In genomic region chr4:93267747-93268146, GRCh38 we compare ENCODE assay signal across 27 cellular contexts.
"Had no signal": no experiment of that assay in that cellular context is flagged by ENCODE, and none has a peak within 500 bp of the region (broad histone marks: within the 10 kb centered on the region; RNA-seq: fewer than 3 reads in every experiment).

No MANE protein-coding gene starts in this region.

- H3K36me3 Mint-ChIP-seq: memory B cell, mesothelial cell of epicardium, naive B cell, neural progenitor cell had no signal

- H3K4me3 Mint-ChIP-seq: memory B cell; mesothelial cell of epicardium; naive B cell; natural killer cell treated with Interleukin-12 subunit alpha and Interleukin-12 subunit beta and Interleukin-15 and Interleukin-18, amount 100 ng/mL, for 72 hours; neural progenitor cell; stimulated activated naive CD8-positive, alpha-beta T cell treated with anti-CD3 and anti-CD28 coated beads, Interleukin-15, amount 100 ng/mL, for 72 hours had no signal

- H3K4me2 ChIP-seq: neural progenitor cell had no signal

- H3K9ac ChIP-seq: neural progenitor cell, parathyroid adenoma had no signal

- H3K27me3 ChIP-seq: esophagus squamous epithelium, neural progenitor cell, right atrium auricular region, spleen, thyroid gland, vagina had no signal

- H3K9me3 Mint-ChIP-seq: memory B cell; mesothelial cell of epicardium; neural progenitor cell; stimulated activated naive CD8-positive, alpha-beta T cell treated with anti-CD3 and anti-CD28 coated beads, Interleukin-15, amount 100 ng/mL, for 72 hours had no signal

- H3K4me1 ChIP-seq: esophagus squamous epithelium, neural progenitor cell, parathyroid adenoma, prostate gland, right atrium auricular region, spleen, thyroid gland, vagina had no signal

- H3K27ac Mint-ChIP-seq: memory B cell; mesothelial cell of epicardium; naive B cell; natural killer cell treated with Interleukin-12 subunit alpha and Interleukin-12 subunit beta and Interleukin-15 and Interleukin-18, amount 100 ng/mL, for 72 hours; neural progenitor cell; stimulated activated naive CD8-positive, alpha-beta T cell treated with anti-CD3 and anti-CD28 coated beads, Interleukin-15, amount 100 ng/mL, for 72 hours had no signal

- H3K27ac ChIP-seq: coronary artery, esophagus squamous epithelium, neural progenitor cell, parathyroid adenoma, prostate gland, right atrium auricular region, skin epidermis, spleen, thyroid gland, vagina had no signal

- H3K9me3 ChIP-seq: esophagus squamous epithelium, mucosa of descending colon, prostate gland, right atrium auricular region, thyroid gland, vagina had no signal

- H3K36me3 ChIP-seq: esophagus squamous epithelium, neural progenitor cell, prostate gland, right atrium auricular region, spleen, thyroid gland, vagina had no signal

- H3K4me1 Mint-ChIP-seq: memory B cell; naive B cell; neural progenitor cell; stimulated activated naive CD8-positive, alpha-beta T cell treated with anti-CD3 and anti-CD28 coated beads, Interleukin-15, amount 100 ng/mL, for 72 hours had no signal

- H3K27me3 Mint-ChIP-seq: memory B cell; naive B cell; natural killer cell treated with Interleukin-12 subunit alpha and Interleukin-12 subunit beta and Interleukin-15 and Interleukin-18, amount 100 ng/mL, for 72 hours; stimulated activated naive CD8-positive, alpha-beta T cell treated with anti-CD3 and anti-CD28 coated beads, Interleukin-15, amount 100 ng/mL, for 72 hours had no signal

- H2AFZ ChIP-seq: parathyroid adenoma had no signal

- ATAC-seq: left lobe of liver; mucosa of descending colon; natural killer cell treated with Interleukin-12 subunit alpha and Interleukin-12 subunit beta and Interleukin-15 and Interleukin-18, amount 100 ng/mL, for 72 hours; stimulated activated naive CD8-positive, alpha-beta T cell treated with anti-CD3 and anti-CD28 coated beads, Interleukin-15, amount 100 ng/mL, for 72 hours had no signal

- DNase-seq: dermis blood vessel endothelial cell; effector memory CD4-positive, alpha-beta T cell; erythroblast; esophagus squamous epithelium; foreskin melanocyte; hypothalamus; kidney; mucosa of descending colon; naive B cell; spleen; stimulated activated CD4-positive, alpha-beta T cell treated with anti-CD3 and anti-CD28 coated beads, Interleukin-4, amount 100 ng/mL, for 4 hours; stimulated activated naive CD4-positive, alpha-beta T cell; stimulated activated naive CD8-positive, alpha-beta T cell treated with anti-CD3 and anti-CD28 coated beads, Interleukin-15, amount 100 ng/mL, for 72 hours; thyroid gland; trophoblast cell had no signal

- H3K79me2 ChIP-seq: parathyroid adenoma had no signal

- H3K4me3 ChIP-seq: coronary artery, esophagus squamous epithelium, lung, mucosa of descending colon, neural progenitor cell, prostate gland, right atrium auricular region, skin epidermis, spleen, thyroid gland, vagina had no signal
